23 cellular contexts compared by ENCODE assay signal in the genomic region with DNA sequence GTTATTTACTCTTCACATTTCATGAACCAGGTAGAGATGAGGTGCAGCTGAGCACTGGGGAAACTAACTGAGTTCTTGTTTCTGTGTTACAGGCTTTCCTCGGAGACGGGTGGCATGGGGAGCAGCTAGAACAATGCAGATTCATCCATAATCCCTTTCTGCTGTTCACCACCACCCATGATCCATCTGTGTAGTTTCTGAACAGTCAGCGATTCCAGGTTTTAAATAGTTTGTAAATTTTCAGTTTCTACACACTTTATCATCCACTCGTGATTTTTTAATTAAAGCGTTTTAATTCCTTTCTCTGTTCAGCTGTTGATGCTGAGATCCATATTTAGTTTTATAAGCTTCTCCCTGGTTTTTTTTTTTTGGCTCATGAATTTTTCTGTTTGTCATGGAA. TPM values are rescaled to one million over a fixed set of nuclear protein-coding genes. Genes with fewer than 3 reads are reported as not detected.
A peak's percentile ranks its signal among the peaks of the same experiment; 100 is the strongest.
DNase-seq lines count a peak whose midpoint lies in the region; ATAC-seq, FAIRE-seq and TF ChIP-seq lines count a peak whose summit lies in the region.
"Had no signal": no experiment of that assay in that cellular context is flagged by ENCODE, and none has a peak within 500 bp of the region (broad histone marks: within the 10 kb centered on the region; RNA-seq: fewer than 3 reads in every experiment).

No MANE protein-coding gene starts in this region.

- H3K36me3 ChIP-seq in mesenchymal stem cell (ENCODE audit: control insufficient read depth in 1 of 2, insufficient read depth in 2 of 2, low read depth in 1 of 2, low read length in 2 of 2) = peaks cover 54 to 91% of the 10 kb centered on the region in 2 experiments
- H3K36me3 ChIP-seq: ovary had no signal

- no peak for DNase-seq in natural killer cell
- no peak for DNase-seq in natural killer cell treated with Interleukin-12 subunit alpha and Interleukin-12 subunit beta and Interleukin-15 and Interleukin-18, amount 100 ng/mL, for 72 hours (ENCODE audit: low spot score)
- no peak for DNase-seq in activated naive CD8-positive, alpha-beta T cell treated with anti-CD3 and anti-CD28 coated beads for 36 hours
- DNase-seq in mesenchymal stem cell = no peak
- DNase-seq in urothelium cell line (ENCODE audit: low spot score) = no peak
- DNase-seq in sciatic nerve (ENCODE audit: low spot score) = no peak
- DNase-seq: activated CD4-positive, CD25-positive, alpha-beta regulatory T cell; activated CD8-positive, alpha-beta memory T cell treated with anti-CD3 and anti-CD28 coated beads, Interleukin-2, amount 50 U/mL, for 48 hours; cerebellar nuclear complex; COR-L47; HCEC 1CT; KBM-7; midbrain; NCI-H1105; NCI-H82; ovary; spleen; stimulated activated naive CD4-positive, alpha-beta T cell; T-cell had no signal

- H3K9ac ChIP-seq in mesenchymal stem cell (ENCODE audit: low read length) = peak overlapping the region; percentile 81

- no peak overlapping the region for H3K14ac ChIP-seq in mesenchymal stem cell (ENCODE audit: low read length in 2 of 2)

- no peak overlapping the region for H2BK12ac ChIP-seq in mesenchymal stem cell (ENCODE audit: low read length in 2 of 2)

- no peak overlapping the region for H4K8ac ChIP-seq in mesenchymal stem cell (ENCODE audit: low read length)

- peak overlapping the region; percentile 28 for H3K27ac ChIP-seq in mesenchymal stem cell (ENCODE audit: low read length, poor library complexity, severe bottlenecking)
- H3K27ac ChIP-seq: ovary had no signal

- H3K18ac ChIP-seq in mesenchymal stem cell (ENCODE audit: low read depth in 1 of 2, low read length in 2 of 2) = no peak overlapping the region

- H3K23ac ChIP-seq in mesenchymal stem cell (ENCODE audit: low read length in 2 of 2) = no peak overlapping the region

- H3K4me1 ChIP-seq in mesenchymal stem cell (ENCODE audit: control insufficient read depth, insufficient read depth, low read depth, low read length) = peaks cover 14% of the 10 kb centered on the region

- H3K4me3 ChIP-seq in mesenchymal stem cell (ENCODE audit: insufficient read depth in 1 of 2, low read depth in 1 of 2, low read length in 2 of 2) = no peak overlapping the region
- H3K4me3 ChIP-seq: ovary, spleen had no signal

- no peak overlapping the region for H3K4ac ChIP-seq in mesenchymal stem cell (ENCODE audit: low read depth in 1 of 2, low read length in 2 of 2)

- no peaks in the 10 kb centered on the region for H3K27me3 ChIP-seq in mesenchymal stem cell (ENCODE audit: control insufficient read depth in 1 of 2, insufficient read depth in 1 of 2, low read length in 2 of 2)
- H3K27me3 ChIP-seq: ovary, spleen had no signal

- H3K79me1 ChIP-seq in mesenchymal stem cell (replicated peaks; ENCODE audit: low read length, poor library complexity, severe bottlenecking) = peaks cover 7% of the 10 kb centered on the region

- H3K9me3 ChIP-seq in mesenchymal stem cell (ENCODE audit: control insufficient read depth, low read length) = no peaks in the 10 kb centered on the region
- H3K9me3 ChIP-seq: ovary, spleen had no signal

- intact Hi-C loops in natural killer cell (cut with micrococcal nuclease) (no loop called here), sciatic nerve (cut with DNase I) (no loop called here)

- H3K4me3 Mint-ChIP-seq in natural killer cell = no peak overlapping the region
- H3K4me3 Mint-ChIP-seq in natural killer cell treated with Interleukin-12 subunit alpha and Interleukin-12 subunit beta and Interleukin-15 and Interleukin-18, amount 100 ng/mL, for 72 hours = no peak overlapping the region
- H3K4me3 Mint-ChIP-seq in activated naive CD8-positive, alpha-beta T cell treated with anti-CD3 and anti-CD28 coated beads for 36 hours = no peak overlapping the region
- H3K4me3 Mint-ChIP-seq: T-cell had no signal

- H2BK120ac ChIP-seq in mesenchymal stem cell (ENCODE audit: low read depth, low read length) = no peak overlapping the region

- no peak overlapping the region for H2BK5ac ChIP-seq in mesenchymal stem cell (ENCODE audit: low read depth, low read length, poor library complexity, severe bottlenecking)

- no peak overlapping the region for H3K4me2 ChIP-seq in mesenchymal stem cell (ENCODE audit: low read length, poor library complexity, severe bottlenecking)

- H3K27ac Mint-ChIP-seq in natural killer cell = peak overlapping the region; percentile 16 to 31
- peak overlapping the region in 1 of 2 donors; percentile 35 for H3K27ac Mint-ChIP-seq in natural killer cell treated with Interleukin-12 subunit alpha and Interleukin-12 subunit beta and Interleukin-15 and Interleukin-18, amount 100 ng/mL, for 72 hours
- H3K27ac Mint-ChIP-seq in activated naive CD8-positive, alpha-beta T cell treated with anti-CD3 and anti-CD28 coated beads for 36 hours = peak overlapping the region; percentile 69

- FAIRE-seq in urothelium cell line (lab: Jason Lieb, UNC) = no peak
- FAIRE-seq: keratinocyte had no signal

- H4K91ac ChIP-seq in mesenchymal stem cell (ENCODE audit: low read length) = no peak overlapping the region

- peaks cover 10% of the 10 kb centered on the region for H3K36me3 Mint-ChIP-seq in natural killer cell
- H3K36me3 Mint-ChIP-seq in natural killer cell treated with Interleukin-12 subunit alpha and Interleukin-12 subunit beta and Interleukin-15 and Interleukin-18, amount 100 ng/mL, for 72 hours = peaks cover 30% of the 10 kb centered on the region
- peaks cover 38% of the 10 kb centered on the region for H3K36me3 Mint-ChIP-seq in activated naive CD8-positive, alpha-beta T cell treated with anti-CD3 and anti-CD28 coated beads for 36 hours

- H3K4me1 Mint-ChIP-seq in natural killer cell = peaks cover 31 to 37% of the 10 kb centered on the region in 2 donors
- H3K4me1 Mint-ChIP-seq in natural killer cell treated with Interleukin-12 subunit alpha and Interleukin-12 subunit beta and Interleukin-15 and Interleukin-18, amount 100 ng/mL, for 72 hours (ENCODE audit: low read depth in 2 of 2) = peaks cover 16 to 31% of the 10 kb centered on the region in 2 donors
- peaks cover 42% of the 10 kb centered on the region for H3K4me1 Mint-ChIP-seq in activated naive CD8-positive, alpha-beta T cell treated with anti-CD3 and anti-CD28 coated beads for 36 hours

- WGBS in mesenchymal stem cell = 92% methylated on average over 4 of the region's 5 CpGs

- no peaks in the 10 kb centered on the region for H3K27me3 Mint-ChIP-seq in natural killer cell (ENCODE audit: low read depth in 2 of 2)
- no peaks in the 10 kb centered on the region for H3K27me3 Mint-ChIP-seq in natural killer cell treated with Interleukin-12 subunit alpha and Interleukin-12 subunit beta and Interleukin-15 and Interleukin-18, amount 100 ng/mL, for 72 hours
- H3K27me3 Mint-ChIP-seq in activated naive CD8-positive, alpha-beta T cell treated with anti-CD3 and anti-CD28 coated beads for 36 hours = no peaks in the 10 kb centered on the region
- H3K27me3 Mint-ChIP-seq: T-cell had no signal

- H3K9me3 Mint-ChIP-seq in natural killer cell = no peaks in the 10 kb centered on the region
- H3K9me3 Mint-ChIP-seq in natural killer cell treated with Interleukin-12 subunit alpha and Interleukin-12 subunit beta and Interleukin-15 and Interleukin-18, amount 100 ng/mL, for 72 hours = no peaks in the 10 kb centered on the region
- no peaks in the 10 kb centered on the region for H3K9me3 Mint-ChIP-seq in activated naive CD8-positive, alpha-beta T cell treated with anti-CD3 and anti-CD28 coated beads for 36 hours
- H3K9me3 Mint-ChIP-seq: T-cell had no signal

- no peak for TF ChIP-seq CTCF in natural killer cell (IDR thresholded peaks at IDR 0.05)

- H2AK5ac ChIP-seq in mesenchymal stem cell (ENCODE audit: low read length, severe bottlenecking) = no peak overlapping the region

- ATAC-seq in natural killer cell = no peak
- no peak for ATAC-seq in natural killer cell treated with Interleukin-12 subunit alpha and Interleukin-12 subunit beta and Interleukin-15 and Interleukin-18, amount 100 ng/mL, for 72 hours
- ATAC-seq in GM19463 (IDR thresholded peaks at IDR 0.05; ENCODE audit: unreplicated experiment) = no peak
- no peak for ATAC-seq in HG02852 (IDR thresholded peaks at IDR 0.05; ENCODE audit: unreplicated experiment)
- no peak for ATAC-seq in sciatic nerve
- ATAC-seq: T-cell had no signal

- H2BK15ac ChIP-seq in mesenchymal stem cell (ENCODE audit: low read depth, poor library complexity, severe bottlenecking) = no peak overlapping the region

- H2AFZ ChIP-seq in mesenchymal stem cell (ENCODE audit: low read depth, low read length) = no peak overlapping the region

RNA-seq across cellular contexts. Expression of a gene that starts 19.9 kb away (rescaled TPM):
- total RNA-seq in natural killer cell (10 to 100 TPM; 15.3 to 21.8 (median 21.8) TPM), sciatic nerve (28.6 TPM)
- total RNA-seq in natural killer cell treated with Interleukin-12 subunit alpha and Interleukin-12 subunit beta and Interleukin-15 and Interleukin-18, amount 100 ng/mL, for 72 hours = 10 to 100 TPM; 13.1 to 13.3 TPM
- total RNA-seq in activated naive CD8-positive, alpha-beta T cell treated with anti-CD3 and anti-CD28 coated beads for 36 hours = 1 to 10 TPM; 8.4 to 8.7 TPM
- polyA plus RNA-seq in mesenchymal stem cell (2013, experiment 1 of 2) = 59.4 TPM
- polyA plus RNA-seq in mesenchymal stem cell (2013, experiment 2 of 2) = 61.3 TPM

RNA-seq across cellular contexts. Expression of a gene that starts 21.8 kb away (rescaled TPM):
- 10 to 100 TPM; 23.8 to 35.1 (median 33.7) TPM for total RNA-seq in natural killer cell
- 10 to 100 TPM; 33.8 to 56.7 TPM for total RNA-seq in natural killer cell treated with Interleukin-12 subunit alpha and Interleukin-12 subunit beta and Interleukin-15 and Interleukin-18, amount 100 ng/mL, for 72 hours
- 10 to 100 TPM; 41.0 to 47.3 TPM for total RNA-seq in activated naive CD8-positive, alpha-beta T cell treated with anti-CD3 and anti-CD28 coated beads for 36 hours
- 22.2 TPM for polyA plus RNA-seq in mesenchymal stem cell (2013, experiment 1 of 2)
- 24.9 TPM for polyA plus RNA-seq in mesenchymal stem cell (2013, experiment 2 of 2)
- total RNA-seq in sciatic nerve = 19.4 TPM

RNA-seq across cellular contexts. Expression of a gene that starts 27.4 kb away (rescaled TPM):
- total RNA-seq in natural killer cell (1,000 to 10,000 TPM in 1 of 3 donors, 100 to 1,000 TPM in 2; 910 to 1,083 (median 943) TPM), sciatic nerve (772 TPM)
- total RNA-seq in natural killer cell treated with Interleukin-12 subunit alpha and Interleukin-12 subunit beta and Interleukin-15 and Interleukin-18, amount 100 ng/mL, for 72 hours = 100 to 1,000 TPM; 641 to 747 TPM
- 1,000 to 10,000 TPM; 1,052 to 1,089 TPM for total RNA-seq in activated naive CD8-positive, alpha-beta T cell treated with anti-CD3 and anti-CD28 coated beads for 36 hours
- polyA plus RNA-seq in mesenchymal stem cell (2013, experiment 1 of 2) = 467 TPM
- 455 TPM for polyA plus RNA-seq in mesenchymal stem cell (2013, experiment 2 of 2)

RNA-seq across cellular contexts. Expression of a gene that starts 28.0 kb away (rescaled TPM):
- total RNA-seq in natural killer cell = not detected
- 1 to 10 TPM in 1 of 2 donors, not detected in 1; 1.9 TPM for total RNA-seq in natural killer cell treated with Interleukin-12 subunit alpha and Interleukin-12 subunit beta and Interleukin-15 and Interleukin-18, amount 100 ng/mL, for 72 hours
- not detected for total RNA-seq in activated naive CD8-positive, alpha-beta T cell treated with anti-CD3 and anti-CD28 coated beads for 36 hours
- polyA plus RNA-seq in mesenchymal stem cell (2013, experiment 1 of 2) = 0.25 TPM
- 0.67 TPM for polyA plus RNA-seq in mesenchymal stem cell (2013, experiment 2 of 2)
- total RNA-seq in sciatic nerve = not detected
- total RNA-seq: spleen, T-cell, ureter had no signal
- polyA plus RNA-seq: keratinocyte, ovary had no signal

RNA-seq across cellular contexts. Expression of a gene that starts 37.8 kb away (rescaled TPM):
- 100 to 1,000 TPM; 214 to 233 (median 231) TPM for total RNA-seq in natural killer cell
- total RNA-seq in natural killer cell treated with Interleukin-12 subunit alpha and Interleukin-12 subunit beta and Interleukin-15 and Interleukin-18, amount 100 ng/mL, for 72 hours = 100 to 1,000 TPM; 206 to 353 TPM
- total RNA-seq in activated naive CD8-positive, alpha-beta T cell treated with anti-CD3 and anti-CD28 coated beads for 36 hours = 100 to 1,000 TPM; 221 to 247 TPM
- 326 TPM for polyA plus RNA-seq in mesenchymal stem cell (2013, experiment 1 of 2)
- 326 TPM for polyA plus RNA-seq in mesenchymal stem cell (2013, experiment 2 of 2)
- total RNA-seq in sciatic nerve = 86.4 TPM
